Comparison of ENCODE assay signal across 22 cellular contexts in genomic region chr9:89663264-89663970, GRCh38. TPM values are rescaled to one million over a fixed set of nuclear protein-coding genes. Genes with fewer than 3 reads are reported as not detected.
DNase-seq lines count a peak whose midpoint lies in the region; ATAC-seq and TF ChIP-seq lines count a peak whose summit lies in the region.
"Had no signal": no experiment of that assay in that cellular context is flagged by ENCODE, and none has a peak within 500 bp of the region (broad histone marks: within the 10 kb centered on the region; RNA-seq: fewer than 3 reads in every experiment).

No MANE protein-coding gene starts in this region.

- H2BK120ac ChIP-seq in H9 (ENCODE audit: low read depth, low read length, poor library complexity, severe bottlenecking), result no peak overlapping the region

- no peak overlapping the region for H2BK5ac ChIP-seq in H9 (ENCODE audit: insufficient read length, low read length)

- no peak overlapping the region for H4K91ac ChIP-seq in H9 (ENCODE audit: insufficient read length, low read depth, low read length)

- no peak overlapping the region for H2BK12ac ChIP-seq in H9 (ENCODE audit: insufficient read length, low read depth, low read length)

- H2BK20ac ChIP-seq in H9 (ENCODE audit: low read depth, low read length, poor library complexity, severe bottlenecking), result no peak overlapping the region

- H2BK15ac ChIP-seq in H9 (ENCODE audit: low read depth, low read length), result no peak overlapping the region

- H3K27ac ChIP-seq in neural progenitor cell (no peak overlapping the region), H9 (ENCODE audit: insufficient read length, low read depth, low read length) (no peak overlapping the region)
- H3K27ac ChIP-seq: foreskin keratinocyte had no signal

- H2AK5ac ChIP-seq in H9 (ENCODE audit: insufficient read length, low read length), result no peak overlapping the region

- no peaks in the 10 kb centered on the region for H3K23me2 ChIP-seq in H9 (ENCODE audit: insufficient read length, low read depth, low read length, poor library complexity, severe bottlenecking)

- H3K36me3 ChIP-seq in neural progenitor cell, result no peaks in the 10 kb centered on the region

- no peak overlapping the region for H3K14ac ChIP-seq in H9 (ENCODE audit: insufficient read depth, low read length)

- H3K4me3 Mint-ChIP-seq in activated T-cell treated with anti-CD3 and anti-CD28 coated beads, Interleukin-2, amount 50 U/mL, for 72 hours, result no peak overlapping the region
- H3K4me3 Mint-ChIP-seq in neural progenitor cell (peak overlapping the region; percentile 58), H9 (no peak overlapping the region; a peak in 1 of 5 replicates)
- H3K4me3 Mint-ChIP-seq in natural killer cell treated with Interleukin-12 subunit alpha and Interleukin-12 subunit beta and Interleukin-15 and Interleukin-18, amount 100 ng/mL, for 72 hours, result no peak overlapping the region
- H3K4me3 Mint-ChIP-seq: activated CD4-positive, alpha-beta memory T cell treated with anti-CD3 and anti-CD28 coated beads for 36 hours; CD8-positive, alpha-beta T cell; WTC11 had no signal

- ATAC-seq in activated T-cell treated with anti-CD3 and anti-CD28 coated beads, Interleukin-2, amount 50 U/mL, for 72 hours (replicated peaks in 1 of 2), result no peak
- ATAC-seq in natural killer cell treated with Interleukin-12 subunit alpha and Interleukin-12 subunit beta and Interleukin-15 and Interleukin-18, amount 100 ng/mL, for 72 hours, result no peak
- ATAC-seq in HG03159 (IDR thresholded peaks at IDR 0.05; ENCODE audit: unreplicated experiment), result no peak
- no peak for ATAC-seq in omental fat pad (ENCODE audit: low FRiP score)
- ATAC-seq: CD8-positive, alpha-beta T cell; foreskin keratinocyte; left colon; WTC11 had no signal

- no CpG with 5 or more reads among the region's 5 CpGs for WGBS in H9 (ENCODE audit: extremely low coverage, insufficient read length, low lambda C conversion rate)

- H3K27me3 ChIP-seq in neural progenitor cell (no peaks in the 10 kb centered on the region), H9 (ENCODE audit: insufficient read depth, low read length) (no peaks in the 10 kb centered on the region; the same call in 1 of the 2 replicates)

- H4K20me1 ChIP-seq in neural progenitor cell (ENCODE audit: low read depth) (no peaks in the 10 kb centered on the region), H9 (ENCODE audit: control insufficient read depth, insufficient read depth, insufficient read length) (no peaks in the 10 kb centered on the region)

- H3K27ac Mint-ChIP-seq in activated T-cell treated with anti-CD3 and anti-CD28 coated beads, Interleukin-2, amount 50 U/mL, for 72 hours, result peak overlapping the region; percentile 28
- H3K27ac Mint-ChIP-seq in neural progenitor cell (peak overlapping the region; percentile 51), H9 (no peak overlapping the region)
- no peak overlapping the region for H3K27ac Mint-ChIP-seq in natural killer cell treated with Interleukin-12 subunit alpha and Interleukin-12 subunit beta and Interleukin-15 and Interleukin-18, amount 100 ng/mL, for 72 hours
- H3K27ac Mint-ChIP-seq: activated CD4-positive, alpha-beta memory T cell treated with anti-CD3 and anti-CD28 coated beads for 36 hours; activated naive CD4-positive, alpha-beta T cell treated with anti-CD3 and anti-CD28 coated beads, Interleukin-2, amount 50 U/mL, for 72 hours; CD8-positive, alpha-beta T cell; WTC11 had no signal

- H4K5ac ChIP-seq in H9 (ENCODE audit: insufficient read length, low read depth, low read length), result no peak overlapping the region

- H3K27me3 Mint-ChIP-seq in activated T-cell treated with anti-CD3 and anti-CD28 coated beads, Interleukin-2, amount 50 U/mL, for 72 hours (ENCODE audit: low read depth), result peaks cover 15% of the 10 kb centered on the region
- H3K27me3 Mint-ChIP-seq in neural progenitor cell (ENCODE audit: insufficient read depth, low read depth) (peaks cover 9% of the 10 kb centered on the region), H9 (ENCODE audit: low read depth) (peaks cover 8% of the 10 kb centered on the region)
- H3K27me3 Mint-ChIP-seq in natural killer cell treated with Interleukin-12 subunit alpha and Interleukin-12 subunit beta and Interleukin-15 and Interleukin-18, amount 100 ng/mL, for 72 hours, result peaks cover 4 to 16% of the 10 kb centered on the region in 2 donors
- H3K27me3 Mint-ChIP-seq: activated CD4-positive, alpha-beta memory T cell treated with anti-CD3 and anti-CD28 coated beads for 36 hours had no signal

- H3T11ph ChIP-seq in H9 (ENCODE audit: low read length), result no peak overlapping the region

- DNase-seq in activated T-cell treated with anti-CD3 and anti-CD28 coated beads, Interleukin-2, amount 50 U/mL, for 72 hours, result no peak
- no peak for DNase-seq in activated T-cell treated with anti-CD3 and anti-CD28 coated beads for 4 hours
- peak; percentile 33 for DNase-seq in cerebellum (ENCODE audit: low spot score)
- no peak for DNase-seq in neural progenitor cell (ENCODE audit: low spot score)
- DNase-seq in natural killer cell treated with Interleukin-12 subunit alpha and Interleukin-12 subunit beta and Interleukin-15 and Interleukin-18, amount 100 ng/mL, for 72 hours (ENCODE audit: low spot score), result no peak
- DNase-seq in H9, result no peak
- no peak for DNase-seq in omental fat pad (ENCODE audit: low spot score)
- DNase-seq: activated CD4-positive, alpha-beta memory T cell treated with anti-CD3 and anti-CD28 coated beads for 36 hours; activated T-cell treated with anti-CD3 and anti-CD28 coated beads, Interleukin-2, amount 50 U/mL, for 1 hour; CD8-positive, alpha-beta T cell; foreskin keratinocyte; H7; left colon; MM.1S; NCI-H2029; SHP77; stimulated activated CD4-positive, alpha-beta T cell treated with anti-CD3 and anti-CD28 coated beads, Interleukin-4, amount 100 ng/mL, for 24 hours had no signal

- no peak overlapping the region for H3K4me3 ChIP-seq in neural progenitor cell
- H3K4me3 ChIP-seq: skin epidermis had no signal

- no peak overlapping the region for H3K18ac ChIP-seq in H9 (ENCODE audit: insufficient read length, low read depth, low read length)

- no peak overlapping the region for H3K23ac ChIP-seq in H9 (ENCODE audit: insufficient read length, low read depth, low read length)

- H3K4me2 ChIP-seq in neural progenitor cell (no peak overlapping the region), H9 (ENCODE audit: insufficient read depth, insufficient read length, low read length) (no peak overlapping the region)

- no peak overlapping the region for H3K4ac ChIP-seq in H9 (ENCODE audit: low read depth, low read length)

- H4K8ac ChIP-seq in H9 (replicated peaks; ENCODE audit: insufficient read length, low read depth, low read length), result no peak overlapping the region

- no peaks in the 10 kb centered on the region for H3K36me3 Mint-ChIP-seq in activated T-cell treated with anti-CD3 and anti-CD28 coated beads, Interleukin-2, amount 50 U/mL, for 72 hours (ENCODE audit: insufficient read depth in 2 of 2)
- H3K36me3 Mint-ChIP-seq in neural progenitor cell (no peaks in the 10 kb centered on the region), H9 (ENCODE audit: insufficient read depth in 1 of 3, low read depth in 3 of 3) (no peaks in the 10 kb centered on the region; a peak in 1 of 7 replicates)
- H3K36me3 Mint-ChIP-seq in natural killer cell treated with Interleukin-12 subunit alpha and Interleukin-12 subunit beta and Interleukin-15 and Interleukin-18, amount 100 ng/mL, for 72 hours, result no peaks in the 10 kb centered on the region
- H3K36me3 Mint-ChIP-seq: activated CD4-positive, alpha-beta memory T cell treated with anti-CD3 and anti-CD28 coated beads for 36 hours; activated naive CD4-positive, alpha-beta T cell treated with anti-CD3 and anti-CD28 coated beads, Interleukin-2, amount 50 U/mL, for 72 hours; CD8-positive, alpha-beta T cell; WTC11 had no signal

- TF ChIP-seq CTCF in neural progenitor cell (IDR thresholded peaks at IDR 0.05), result no peak
- TF ChIP-seq CTCF in H9 (conservative IDR thresholded peaks at IDR 0.05), result no peak
- TF ChIP-seq CTCF in omental fat pad (IDR thresholded peaks at IDR 0.05), result no peak

- no peak overlapping the region for H2AFZ ChIP-seq in neural progenitor cell (replicated peaks)
- H2AFZ ChIP-seq in H9 (ENCODE audit: low read length), result no peak overlapping the region

- H3K4me1 Mint-ChIP-seq in activated T-cell treated with anti-CD3 and anti-CD28 coated beads, Interleukin-2, amount 50 U/mL, for 72 hours (ENCODE audit: low read depth), result peaks cover 14% of the 10 kb centered on the region
- peaks cover 51% of the 10 kb centered on the region for H3K4me1 Mint-ChIP-seq in neural progenitor cell
- peaks cover 0 to 8% of the 10 kb centered on the region in 2 donors for H3K4me1 Mint-ChIP-seq in natural killer cell treated with Interleukin-12 subunit alpha and Interleukin-12 subunit beta and Interleukin-15 and Interleukin-18, amount 100 ng/mL, for 72 hours (ENCODE audit: low read depth in 2 of 2)
- H3K4me1 Mint-ChIP-seq in H9, result peaks cover 37 to 45% of the 10 kb centered on the region in 2 experiments

- H3K9ac ChIP-seq in neural progenitor cell, result no peak overlapping the region
- H3K9ac ChIP-seq in H9 (ENCODE audit: extremely low read depth, insufficient read length, low read length), result no peak overlapping the region

- peaks cover 19% of the 10 kb centered on the region for H3K4me1 ChIP-seq in neural progenitor cell
- H3K4me1 ChIP-seq in H9 (ENCODE audit: insufficient read depth, low read length), result peaks cover 13% of the 10 kb centered on the region; the same call in 1 of the 2 replicates
- H3K4me1 ChIP-seq: foreskin keratinocyte had no signal

- no peaks in the 10 kb centered on the region for H3K9me3 ChIP-seq in neural progenitor cell (ENCODE audit: low read depth)
- no peaks in the 10 kb centered on the region for H3K9me3 ChIP-seq in H9 (ENCODE audit: control insufficient read depth, low read depth, low read length)

- no peak overlapping the region for H3K56ac ChIP-seq in H9 (ENCODE audit: insufficient read length, low read depth, low read length)

- no peaks in the 10 kb centered on the region for H3K79me2 ChIP-seq in neural progenitor cell (ENCODE audit: low read depth)
- H3K79me2 ChIP-seq in H9 (ENCODE audit: insufficient read depth, low read length), result no peaks in the 10 kb centered on the region

- H3K9me3 Mint-ChIP-seq in activated T-cell treated with anti-CD3 and anti-CD28 coated beads, Interleukin-2, amount 50 U/mL, for 72 hours, result no peaks in the 10 kb centered on the region
- H3K9me3 Mint-ChIP-seq in neural progenitor cell (no peaks in the 10 kb centered on the region), H9 (no peaks in the 10 kb centered on the region)
- H3K9me3 Mint-ChIP-seq in natural killer cell treated with Interleukin-12 subunit alpha and Interleukin-12 subunit beta and Interleukin-15 and Interleukin-18, amount 100 ng/mL, for 72 hours, result no peaks in the 10 kb centered on the region
- H3K9me3 Mint-ChIP-seq: activated CD4-positive, alpha-beta memory T cell treated with anti-CD3 and anti-CD28 coated beads for 36 hours; activated naive CD4-positive, alpha-beta T cell treated with anti-CD3 and anti-CD28 coated beads, Interleukin-2, amount 50 U/mL, for 72 hours; CD8-positive, alpha-beta T cell; WTC11 had no signal

- H3K79me1 ChIP-seq in H9 (ENCODE audit: insufficient read depth, low read depth, low read length, poor library complexity, severe bottlenecking), result no peaks in the 10 kb centered on the region

- H3F3A ChIP-seq in neural progenitor cell (ENCODE audit: low read depth), result peaks cover 9% of the 10 kb centered on the region

RNA-seq across cellular contexts. Expression of gene GADD45G, which starts 58.6 kb away (rescaled TPM):
- total RNA-seq in activated T-cell treated with anti-CD3 and anti-CD28 coated beads, Interleukin-2, amount 50 U/mL, for 72 hours, result 1 to 10 TPM; 6.0 TPM
- total RNA-seq in cerebellum, result 6.9 TPM
- 1.8 TPM in 1 of 2 replicates, not detected in the other for total RNA-seq in neural progenitor cell (ENCODE audit: low replicate concordance)
- 10 to 100 TPM; 24.3 to 68.6 TPM for total RNA-seq in natural killer cell treated with Interleukin-12 subunit alpha and Interleukin-12 subunit beta and Interleukin-15 and Interleukin-18, amount 100 ng/mL, for 72 hours
- total RNA-seq in H9 (2021), result 6.8 and 7.7 TPM in 2 replicates
- total RNA-seq in omental fat pad, result 10 to 100 TPM in 3 of 4 donors, 1 to 10 TPM in 1; 5.1 to 23.8 (median 16.1) TPM
- total RNA-seq: foreskin keratinocyte, OCI-LY7 had no signal

Comparison
In these comparisons a context has a peak if more than half of its experiments do, and no peak if none do; other contexts are left out.
1. H3K27ac Mint-ChIP-seq: peak in activated T-cell treated with anti-CD3 and anti-CD28 coated beads, Interleukin-2, amount 50 U/mL, for 72 hours (single experiment) and neural progenitor cell (single experiment); none in natural killer cell treated with Interleukin-12 subunit alpha and Interleukin-12 subunit beta and Interleukin-15 and Interleukin-18, amount 100 ng/mL, for 72 hours (0 of 2) and H9 (0 of 3).